In genomic region chr7:1268866-1269265, GRCh38 we compare ENCODE assay signal across 35 cellular contexts. TPM values are rescaled to one million over a fixed set of nuclear protein-coding genes. Genes with fewer than 3 reads are reported as not detected.
A peak's percentile ranks its signal among the peaks of the same experiment; 100 is the strongest.
DNase-seq lines count a peak whose midpoint lies in the region; ATAC-seq, FAIRE-seq and TF ChIP-seq lines count a peak whose summit lies in the region.
"Had no signal": no experiment of that assay in that cellular context is flagged by ENCODE, and none has a peak within 500 bp of the region (broad histone marks: within the 10 kb centered on the region; RNA-seq: fewer than 3 reads in every experiment).

No MANE protein-coding gene starts in this region.

- no peak for ATAC-seq in stimulated activated naive CD8-positive, alpha-beta T cell treated with anti-CD3 and anti-CD28 coated beads, Interleukin-15, Interleukin-2, amounts not matched to agents 100 U/mL and 50 U/mL, for 24 hours
- ATAC-seq in GM21723 (IDR thresholded peaks at IDR 0.05; ENCODE audit: unreplicated experiment) = no peak
- ATAC-seq: activated CD8-positive, alpha-beta memory T cell treated with anti-CD3 and anti-CD28 coated beads, Interleukin-2, amount 10 ng/mL, durations not matched to agents 7 days and 5 days; activated T-cell treated with anti-CD3 and anti-CD28 coated beads, Interleukin-2, amount 50 U/mL, for 4 hours; HepG2; left cardiac atrium; pancreas had no signal

- no peaks in the 10 kb centered on the region for H4K20me1 ChIP-seq in neural cell (ENCODE audit: insufficient read depth)

- H3K36me3 ChIP-seq in SJCRH30 (no peaks in the 10 kb centered on the region), neural cell (ENCODE audit: insufficient read depth, low read length) (no peaks in the 10 kb centered on the region)
- H3K36me3 ChIP-seq: ascending aorta, cardiac muscle cell, pancreas, suprapubic skin, upper lobe of right lung had no signal

- peak; percentile 27 for DNase-seq in NCI-H146 (lab: John Stamatoyannopoulos, UW)
- DNase-seq in NCI-H146 treated with DMSO at 0.1 percent for 48 hours (lab: John Stamatoyannopoulos, UW; ENCODE audit: unreplicated experiment) = no peak
- DNase-seq in HTR-8/SVneo (ENCODE audit: insufficient read length, low spot score) = peak; percentile 49
- DNase-seq in SJCRH30 = peak; percentile 24 to 46
- DNase-seq in lower leg skin (ENCODE audit: low spot score in 2 of 2) = no peak
- no peak for DNase-seq in stimulated activated naive CD8-positive, alpha-beta T cell treated with anti-CD3 and anti-CD28 coated beads, Interleukin-15, Interleukin-2, amounts not matched to agents 100 U/mL and 50 U/mL, for 24 hours
- DNase-seq: activated CD4-positive, alpha-beta T cell treated with anti-CD3 and anti-CD28 coated beads, Interleukin-2, amount 50 U/mL, for 1 hour; activated CD4-positive, CD25-positive, alpha-beta regulatory T cell; activated CD8-positive, alpha-beta memory T cell treated with anti-CD3 and anti-CD28 coated beads, Interleukin-2, amount 10 ng/mL, durations not matched to agents 7 days and 5 days; activated gamma-delta T cell; activated T-cell treated with anti-CD3 and anti-CD28 coated beads, Interleukin-2, amount 50 U/mL, for 4 hours; CD4-positive, alpha-beta T cell; effector CD4-positive, alpha-beta T cell; H7; hypothalamus; Karpas-422; left cardiac atrium; NCI-H187 treated with DMSO at 0.1 percent for 48 hours; NCI-H345; NCI-H82; RPMI8226; small intestine; stimulated activated naive CD4-positive, alpha-beta T cell; upper lobe of right lung had no signal

- no peaks in the 10 kb centered on the region for H3F3A ChIP-seq in neural cell (ENCODE audit: insufficient read depth, low read length, poor library complexity, severe bottlenecking)

- H3K79me2 ChIP-seq in neural cell (replicated peaks; ENCODE audit: insufficient read depth, low read length) = no peaks in the 10 kb centered on the region

- FAIRE-seq in HTR-8/SVneo (lab: Jason Lieb, UNC) = peak; percentile 82
- FAIRE-seq: colon, D721Med, HepG2, pancreas, small intestine had no signal

- H3K27me3 ChIP-seq in SJCRH30 (peaks cover 3% of the 10 kb centered on the region; the same call in 1 of the 2 replicates), neural cell (ENCODE audit: insufficient read depth, low read depth, low read length) (peaks cover 10% of the 10 kb centered on the region)
- H3K27me3 ChIP-seq: ascending aorta had no signal

- H3K4me3 ChIP-seq in SJCRH30 = no peak overlapping the region
- H3K4me3 ChIP-seq in neural cell (ENCODE audit: low read length) = peak overlapping the region; percentile 39
- no peak overlapping the region for H3K4me3 ChIP-seq in lower leg skin (ENCODE audit: low read depth, poor library complexity, severe bottlenecking)
- H3K4me3 ChIP-seq: ascending aorta, cardiac muscle cell, pancreas, SK-N-MC, suprapubic skin, upper lobe of right lung had no signal

- TF ChIP-seq POLR2A in lower leg skin (IDR thresholded peaks at IDR 0.05) = no peak

- TF ChIP-seq RAD21 in neural cell (conservative IDR thresholded peaks at IDR 0.05) = no peak

- TF ChIP-seq EP300 in neural cell (conservative IDR thresholded peaks at IDR 0.05; ENCODE audit: poor library complexity, severe bottlenecking) = no peak

- no peak overlapping the region for H2AFZ ChIP-seq in neural cell (ENCODE audit: low read depth, low read length)

- H3K4me2 ChIP-seq in neural cell (ENCODE audit: low read length) = no peak overlapping the region

- H3K9me2 ChIP-seq in neural cell (ENCODE audit: insufficient read depth, low read length) = no peaks in the 10 kb centered on the region

- H3K4me1 ChIP-seq in SJCRH30 = peaks cover 12% of the 10 kb centered on the region; the same call in 1 of the 2 replicates
- H3K4me1 ChIP-seq: ascending aorta, pancreas, suprapubic skin, upper lobe of right lung had no signal

- WGBS in lower leg skin, 2 donors = 45 to 46% methylated on average over 14 of the region's 14 CpGs

- TF ChIP-seq CTCF in neural cell (IDR thresholded peaks at IDR 0.05; ENCODE audit: poor library complexity, severe bottlenecking) (no peak), lower leg skin (IDR thresholded peaks at IDR 0.05) (no peak)

- H3K27ac ChIP-seq in SJCRH30 (no peak overlapping the region), neural cell (ENCODE audit: low read length) (peak overlapping the region; percentile 60)
- H3K27ac ChIP-seq: ascending aorta, cardiac muscle cell, epithelial cell of prostate, pancreas, SK-N-MC, suprapubic skin, upper lobe of right lung had no signal

- H3K9ac ChIP-seq in neural cell (ENCODE audit: low read length) = no peak overlapping the region

- intact Hi-C loops in lower leg skin (cut with DNase I; ENCODE audit: low total_unique reads) = no loop called here

- no peaks in the 10 kb centered on the region for H3K9me3 ChIP-seq in SJCRH30 (replicated peaks)
- H3K9me3 ChIP-seq in neural cell (ENCODE audit: low read length) = no peaks in the 10 kb centered on the region
- H3K9me3 ChIP-seq: ascending aorta, pancreas, suprapubic skin, upper lobe of right lung had no signal

TF ChIP-seq in neural cell, 6 proteins besides CTCF, POLR2A, EP300 and RAD21:
- TF ChIP-seq MXI1 (conservative IDR thresholded peaks at IDR 0.05; ENCODE audit: poor library complexity, severe bottlenecking) = no peak
- peak; percentile 53 for TF ChIP-seq POLR2AphosphoS5 (IDR thresholded peaks at IDR 0.05)
- peak; percentile 21 for TF ChIP-seq REST (IDR thresholded peaks at IDR 0.05; ENCODE audit: borderline replicate concordance)
- no peak for TF ChIP-seq SMC3 (conservative IDR thresholded peaks at IDR 0.05; ENCODE audit: poor library complexity)
- no peak for TF ChIP-seq EZH2 (IDR thresholded peaks at IDR 0.05; ENCODE audit: borderline replicate concordance, insufficient read depth, low read length, poor library complexity, severe bottlenecking)
- TF ChIP-seq TAF1 (IDR thresholded peaks at IDR 0.05; ENCODE audit: low read depth) = no peak

RNA-seq across cellular contexts. Expression of gene UNCX, which starts 36.2 kb away (rescaled TPM):
- 0.08 and 0.30 TPM in 2 replicates for total RNA-seq in SJCRH30 (2014; rRNA removed; shearing (Covaris generic))
- polyA plus RNA-seq in neural cell = 1.6 TPM in 2 replicates
- 0.93 and 1.5 TPM in 2 replicates for polyA minus RNA-seq in neural cell
- not detected for total RNA-seq in lower leg skin
- total RNA-seq: activated CD8-positive, alpha-beta memory T cell treated with anti-CD3 and anti-CD28 coated beads, Interleukin-2, amount 10 ng/mL, durations not matched to agents 7 days and 5 days; activated T-cell treated with anti-CD3 and anti-CD28 coated beads, Interleukin-2, amount 50 U/mL, for 4 hours; ascending aorta; CD4-positive, alpha-beta T cell; H7; HepG2; left cardiac atrium; pancreas; suprapubic skin; upper lobe of right lung had no signal
- polyA plus RNA-seq: HepG2, pancreas, small intestine had no signal

Comparison
In these comparisons a context has a peak if more than half of its experiments do, and no peak if none do; other contexts are left out.
1. DNase-seq: peak in NCI-H146 (single experiment), HTR-8/SVneo (single experiment) and SJCRH30 (2 of 2); none in NCI-H146 treated with DMSO at 0.1 percent for 48 hours (single experiment), lower leg skin (0 of 2) and stimulated activated naive CD8-positive, alpha-beta T cell treated with anti-CD3 and anti-CD28 coated beads, Interleukin-15, Interleukin-2, amounts not matched to agents 100 U/mL and 50 U/mL, for 24 hours (single experiment).